In genomic region chr15:64430000-64430735, GRCh38 we compare ENCODE assay signal across 8 cellular contexts. TPM values are rescaled to one million over a fixed set of nuclear protein-coding genes. Genes with fewer than 3 reads are reported as not detected.
A peak's percentile ranks its signal among the peaks of the same experiment; 100 is the strongest.
DNase-seq lines count a peak whose midpoint lies in the region; ATAC-seq and TF ChIP-seq lines count a peak whose summit lies in the region.

No MANE protein-coding gene starts in this region.

- CTCF ChIA-PET in Panc1 (lab: Charles Lee) = interaction anchor here (0.6 kb wide), 1 partner anchor 184 kb away, joined by 10 read pairs; no protein-coding TSS in a partner anchor

- TF ChIP-seq CTCF in CD14-positive monocyte (IDR thresholded peaks at IDR 0.05) (no peak), HFFc6 (IDR thresholded peaks at IDR 0.05) (no peak), Panc1 (IDR thresholded peaks at IDR 0.05) (no peak)

- POLR2A ChIA-PET in Panc1 (lab: Charles Lee) = no interaction called here

- H3K27ac Mint-ChIP-seq in CD14-positive monocyte (peak overlapping the region in 4 of 7 donors; percentile 27 to 65 (median 34)), HFFc6 (peak overlapping the region; percentile 86)

- H3K27me3 ChIP-seq in Panc1 (ENCODE audit: control insufficient read depth, insufficient read depth, low read length) (no peaks in the 10 kb centered on the region), thymus (ENCODE audit: control insufficient read depth, insufficient read depth) (no peaks in the 10 kb centered on the region)

- DNase-seq in CD14-positive monocyte (ENCODE audit: low spot score) (no peak), HFFc6 (peak; percentile 71), Panc1 (ENCODE audit: low read depth, low spot score) (no peak), amniotic stem cell (lab: John Stamatoyannopoulos, UW) (peak; percentile 34), iPS-NIHi7 (ENCODE audit: extremely low spot score) (peak; percentile 71), DMS114 treated with DMSO at 0.1 percent for 48 hours (lab: John Stamatoyannopoulos, UW; ENCODE audit: unreplicated experiment) (no peak)

- H3K27me3 Mint-ChIP-seq in CD14-positive monocyte (ENCODE audit: low read depth in 3 of 3) (peaks cover 0 to 4% (median 0%) of the 10 kb centered on the region in 3 donors), HFFc6 (ENCODE audit: insufficient read depth) (no peaks in the 10 kb centered on the region; the same call in 1 of the 2 replicates)

- H3K9me3 Mint-ChIP-seq in CD14-positive monocyte (no peaks in the 10 kb centered on the region), HFFc6 (no peaks in the 10 kb centered on the region)

- H3K4me3 ChIP-seq in Panc1 (ENCODE audit: low read depth in 2 of 2, low read length in 2 of 2) = no peak overlapping the region
- no peak overlapping the region for H3K4me3 ChIP-seq in thymus (ENCODE audit: low read length)

- intact Hi-C loops in CD14-positive monocyte (cut with micrococcal nuclease) = no loop called here
- intact Hi-C loops in Panc1 (cut with micrococcal nuclease; ENCODE audit: unreplicated experiment) = loop anchor here (10.0 kb wide), 1 partner anchor 255 kb away; no protein-coding TSS in a partner anchor

- H3K36me3 ChIP-seq in Panc1 (ENCODE audit: control insufficient read depth, insufficient read depth, low read length) (peaks cover 3% of the 10 kb centered on the region), thymus (ENCODE audit: control insufficient read depth, insufficient read depth) (peaks cover 4% of the 10 kb centered on the region)

- no peak overlapping the region for H3K27ac ChIP-seq in Panc1 (ENCODE audit: low read length)
- H3K27ac ChIP-seq in thymus (ENCODE audit: low read depth) = peak overlapping the region; percentile 1

- BruUV-seq in Panc1 (replicated peaks; lab: Mats Ljungman, UMichigan) = TSS peak; percentile 21

- WGBS in thymus = 2% methylated on average over 3 of the region's 3 CpGs

- H3K4me3 Mint-ChIP-seq in CD14-positive monocyte (no peak overlapping the region), HFFc6 (peak overlapping the region; percentile 60; the same call in 1 of the 2 replicates)

- in situ Hi-C loops in Panc1 (cut with HindIII; ENCODE audit: low pct_unique_long_range_greater_than_20kb, low sequenced_read_pairs) = no loop called here

- peaks cover 47 to 69% of the 10 kb centered on the region in 2 donors for H3K36me3 Mint-ChIP-seq in CD14-positive monocyte
- H3K36me3 Mint-ChIP-seq in HFFc6 (ENCODE audit: low read depth) = peaks cover 18% of the 10 kb centered on the region

- H3K4me1 Mint-ChIP-seq in CD14-positive monocyte = peaks cover 17% of the 10 kb centered on the region
- H3K4me1 Mint-ChIP-seq in HFFc6 (ENCODE audit: low read depth) = peaks cover 18% of the 10 kb centered on the region

- ATAC-seq in Panc1 (no peak), GM18519 (IDR thresholded peaks at IDR 0.05; ENCODE audit: low FRiP score, unreplicated experiment) (no peak)

- H3K4me1 ChIP-seq in Panc1 (ENCODE audit: control insufficient read depth, insufficient read depth, low read length) (no peaks in the 10 kb centered on the region), thymus (ENCODE audit: control insufficient read depth, insufficient read depth, low read length) (peaks cover 7% of the 10 kb centered on the region)

- H3K9me3 ChIP-seq in Panc1 (ENCODE audit: control insufficient read depth, insufficient read depth, low read depth, low read length) (no peaks in the 10 kb centered on the region), thymus (ENCODE audit: control insufficient read depth) (no peaks in the 10 kb centered on the region)

RNA-seq across cellular contexts. Expression of gene ZNF609, which starts 30.2 kb away (rescaled TPM):
- polyA plus RNA-seq in CD14-positive monocyte (1 to 10 TPM; 1.3 to 1.7 TPM), thymus (7.5 TPM)
- 10 to 100 TPM; 19.7 to 22.1 (median 20.4) TPM for total RNA-seq in HFFc6 (2021; fragmentation: NEBNext Ultra II Directional; extraction: Animal tissue kit (Norgen Biotek cat#: 25700))
- 47.2 TPM for total RNA-seq in Panc1 (2021; ENCODE audit: unreplicated experiment)
- polyA plus RNA-seq in Panc1 (2012; ENCODE audit: insufficient read length) = 25.5 TPM

RNA-seq across cellular contexts. Expression of gene TRIP4, which starts 42.5 kb away (rescaled TPM):
- polyA plus RNA-seq in CD14-positive monocyte (10 to 100 TPM; 35.6 to 40.1 TPM), thymus (50.6 TPM)
- total RNA-seq in HFFc6 (2021; fragmentation: NEBNext Ultra II Directional; extraction: Animal tissue kit (Norgen Biotek cat#: 25700)) = 10 to 100 TPM; 20.7 to 31.5 (median 29.3) TPM
- 42.8 TPM for total RNA-seq in Panc1 (2021; ENCODE audit: unreplicated experiment)
- polyA plus RNA-seq in Panc1 (2012; ENCODE audit: insufficient read length) = 32.3 TPM

RNA-seq across cellular contexts. Expression of gene PCLAF, which starts 48.9 kb away (rescaled TPM):
- polyA plus RNA-seq in CD14-positive monocyte = not detected
- 10 to 100 TPM; 23.8 to 67.2 (median 55.5) TPM for total RNA-seq in HFFc6 (2021; fragmentation: NEBNext Ultra II Directional; extraction: Animal tissue kit (Norgen Biotek cat#: 25700))
- 97.8 TPM for total RNA-seq in Panc1 (2021; ENCODE audit: unreplicated experiment)
- 42.4 TPM for polyA plus RNA-seq in Panc1 (2012; ENCODE audit: insufficient read length)
- 22.8 TPM for polyA plus RNA-seq in thymus

Comparison
In these comparisons a context has a peak if more than half of its experiments do, and no peak if none do; other contexts are left out.
1. DNase-seq: peak in HFFc6 (single experiment), amniotic stem cell (single experiment) and iPS-NIHi7 (single experiment); none in CD14-positive monocyte (single experiment), Panc1 (single experiment) and DMS114 treated with DMSO at 0.1 percent for 48 hours (single experiment).